26 cellular contexts compared by ENCODE assay signal in genomic region chr3:132623646-132624045, GRCh38. TPM values are rescaled to one million over a fixed set of nuclear protein-coding genes. Genes with fewer than 3 reads are reported as not detected.
"Had no signal": no experiment of that assay in that cellular context is flagged by ENCODE, and none has a peak within 500 bp of the region (broad histone marks: within the 10 kb centered on the region; RNA-seq: fewer than 3 reads in every experiment).

No MANE protein-coding gene starts in this region.

- ATAC-seq: activated T-helper 17 cell treated with anti-CD3 and anti-CD28 coated beads, Interleukin-2, amount 50 U/mL, for 72 hours; K562; PC-3; T-cell had no signal

- H3K9me3 Mint-ChIP-seq: activated CD4-positive, alpha-beta memory T cell treated with anti-CD3 and anti-CD28 coated beads for 36 hours; activated CD4-positive, alpha-beta T cell treated with anti-CD3 and anti-CD28 coated beads, Interleukin-2, amount 10 ng/mL, durations not matched to agents 7 days and 5 days; activated naive CD4-positive, alpha-beta T cell treated with anti-CD3 and anti-CD28 coated beads for 36 hours; activated naive CD8-positive, alpha-beta T cell treated with anti-CD3 and anti-CD28 coated beads for 36 hours; activated T-helper 17 cell treated with anti-CD3 and anti-CD28 coated beads, Interleukin-2, amount 50 U/mL, for 72 hours; T-cell had no signal

- H3K27me3 Mint-ChIP-seq: activated CD4-positive, alpha-beta memory T cell treated with anti-CD3 and anti-CD28 coated beads for 36 hours; activated CD4-positive, alpha-beta T cell treated with anti-CD3 and anti-CD28 coated beads, Interleukin-2, amount 10 ng/mL, durations not matched to agents 7 days and 5 days; activated naive CD8-positive, alpha-beta T cell treated with anti-CD3 and anti-CD28 coated beads for 36 hours; activated T-helper 17 cell treated with anti-CD3 and anti-CD28 coated beads, Interleukin-2, amount 50 U/mL, for 72 hours; T-cell had no signal

- H3K4me3 ChIP-seq: adrenal gland, K562, SK-N-MC had no signal

- DNase-seq: activated CD4-positive, alpha-beta memory T cell treated with anti-CD3 and anti-CD28 coated beads for 36 hours; activated CD4-positive, alpha-beta T cell treated with anti-CD3 and anti-CD28 coated beads, Interleukin-2, amount 10 ng/mL, durations not matched to agents 7 days and 5 days; activated CD4-positive, CD25-positive, alpha-beta regulatory T cell; activated CD8-positive, alpha-beta memory T cell treated with anti-CD3 and anti-CD28 coated beads for 24 hours; activated gamma-delta T cell; activated naive CD4-positive, alpha-beta T cell treated with anti-CD3 and anti-CD28 coated beads for 36 hours; activated naive CD8-positive, alpha-beta T cell treated with anti-CD3 and anti-CD28 coated beads for 36 hours; activated T-cell treated with anti-CD3 and anti-CD28 coated beads for 4 hours; activated T-cell treated with anti-CD3 and anti-CD28 coated beads, Interleukin-2, amount 50 U/mL, for 48 hours; adrenal gland; anterior cingulate cortex; Kasumi-1; NCI-H1105 treated with DMSO at 0.1 percent for 48 hours; NCI-H146; NCI-H187 treated with DMSO at 0.1 percent for 48 hours; NCI-H2081 treated with DMSO at 0.1 percent for 48 hours; NCI-H226; NCI-H526; NCI-H774; NK-92 treated with Interleukin-12 subunit alpha and Interleukin-12 subunit beta, amount 100 ng/mL, for 24 hours; PC-3; T-cell; T1000 had no signal

- H3K27ac ChIP-seq: adrenal gland had no signal

- H3K9me3 ChIP-seq: adrenal gland had no signal

- H3K4me1 Mint-ChIP-seq: activated T-helper 17 cell treated with anti-CD3 and anti-CD28 coated beads, Interleukin-2, amount 50 U/mL, for 72 hours had no signal

- H3K4me3 Mint-ChIP-seq: activated CD4-positive, alpha-beta memory T cell treated with anti-CD3 and anti-CD28 coated beads for 36 hours; activated CD4-positive, alpha-beta T cell treated with anti-CD3 and anti-CD28 coated beads, Interleukin-2, amount 10 ng/mL, durations not matched to agents 7 days and 5 days; activated naive CD4-positive, alpha-beta T cell treated with anti-CD3 and anti-CD28 coated beads for 36 hours; activated naive CD8-positive, alpha-beta T cell treated with anti-CD3 and anti-CD28 coated beads for 36 hours; activated T-helper 17 cell treated with anti-CD3 and anti-CD28 coated beads, Interleukin-2, amount 50 U/mL, for 72 hours; T-cell had no signal

- H3K27ac Mint-ChIP-seq: activated CD4-positive, alpha-beta memory T cell treated with anti-CD3 and anti-CD28 coated beads for 36 hours; activated CD4-positive, alpha-beta T cell treated with anti-CD3 and anti-CD28 coated beads, Interleukin-2, amount 10 ng/mL, durations not matched to agents 7 days and 5 days; activated naive CD4-positive, alpha-beta T cell treated with anti-CD3 and anti-CD28 coated beads for 36 hours; activated naive CD8-positive, alpha-beta T cell treated with anti-CD3 and anti-CD28 coated beads for 36 hours; activated T-helper 17 cell treated with anti-CD3 and anti-CD28 coated beads, Interleukin-2, amount 50 U/mL, for 72 hours; T-cell had no signal

- H3K27me3 ChIP-seq: adrenal gland had no signal

RNA-seq across cellular contexts. Expression of gene ACKR4, which starts 26.6 kb away (rescaled TPM):
- total RNA-seq: activated CD4-positive, alpha-beta memory T cell treated with anti-CD3 and anti-CD28 coated beads for 36 hours; activated naive CD4-positive, alpha-beta T cell treated with anti-CD3 and anti-CD28 coated beads for 36 hours; K562; PC-3 had no signal
